In genomic region chr1:108703939-108704338, GRCh38 we compare ENCODE assay signal across 10 cellular contexts. TPM values are rescaled to one million over a fixed set of nuclear protein-coding genes. Genes with fewer than 3 reads are reported as not detected.
DNase-seq lines count a peak whose midpoint lies in the region; ATAC-seq and TF ChIP-seq lines count a peak whose summit lies in the region.
"Had no signal": no experiment of that assay in that cellular context is flagged by ENCODE, and none has a peak within 500 bp of the region (broad histone marks: within the 10 kb centered on the region; RNA-seq: fewer than 3 reads in every experiment).

No MANE protein-coding gene starts in this region.

- H3K9ac ChIP-seq in smooth muscle cell (ENCODE audit: low read depth) = no peak overlapping the region

- H3K4me1 ChIP-seq in PC-9 (replicated peaks; ENCODE audit: insufficient read depth) (peaks cover 15% of the 10 kb centered on the region), smooth muscle cell (ENCODE audit: low read depth) (no peaks in the 10 kb centered on the region)

- intact Hi-C loops in activated CD4-positive, alpha-beta T cell treated with anti-CD3 and anti-CD28 coated beads for 36 hours (cut with DNase I, micrococcal nuclease) = loop anchor here (1.0 to 10.0 kb wide), 4 partner anchors 12 to 189 kb away; partner anchors contain the start of genes PRPF38B (in 2 of the 2) and STXBP3 (in 2 of the 2)
- intact Hi-C loops in PC-9 (cut with micrococcal nuclease; ENCODE audit: unreplicated experiment) = no loop called here

- H3K9me3 Mint-ChIP-seq in activated CD4-positive, alpha-beta T cell treated with anti-CD3 and anti-CD28 coated beads for 36 hours (ENCODE audit: low read depth) = no peaks in the 10 kb centered on the region

- peak overlapping the region; percentile 86 for H3K27ac Mint-ChIP-seq in activated CD4-positive, alpha-beta T cell treated with anti-CD3 and anti-CD28 coated beads for 36 hours

- peaks cover 24% of the 10 kb centered on the region for H3K36me3 ChIP-seq in PC-9 (ENCODE audit: low read depth)
- peaks cover 25% of the 10 kb centered on the region for H3K36me3 ChIP-seq in brain microvascular endothelial cell (replicated peaks)
- peaks cover 17% of the 10 kb centered on the region for H3K36me3 ChIP-seq in smooth muscle cell (ENCODE audit: low read depth)

- peaks cover 55% of the 10 kb centered on the region for H3K4me1 Mint-ChIP-seq in activated CD4-positive, alpha-beta T cell treated with anti-CD3 and anti-CD28 coated beads for 36 hours

- H3K9me3 ChIP-seq in PC-9 (ENCODE audit: insufficient read depth, low read depth) = no peaks in the 10 kb centered on the region
- no peaks in the 10 kb centered on the region for H3K9me3 ChIP-seq in smooth muscle cell (replicated peaks; ENCODE audit: low read depth)

- H3K79me2 ChIP-seq in PC-9 (ENCODE audit: low read depth) (no peaks in the 10 kb centered on the region), smooth muscle cell (ENCODE audit: low read depth) (no peaks in the 10 kb centered on the region)

- in situ Hi-C loops in brain microvascular endothelial cell (cut with HindIII; ENCODE audit: low pct_ligation_motif_present, low sequenced_read_pairs) = no loop called here

- H4K20me1 ChIP-seq in PC-9 (ENCODE audit: insufficient read depth) (peaks cover 14% of the 10 kb centered on the region), smooth muscle cell (ENCODE audit: low read depth) (no peaks in the 10 kb centered on the region)

- H3K27me3 ChIP-seq in PC-9 (ENCODE audit: insufficient read depth, low read depth) = no peaks in the 10 kb centered on the region
- H3K27me3 ChIP-seq in brain microvascular endothelial cell (replicated peaks) = no peaks in the 10 kb centered on the region
- H3K27me3 ChIP-seq in smooth muscle cell (ENCODE audit: low read depth) = no peaks in the 10 kb centered on the region

- no peak overlapping the region for H2AFZ ChIP-seq in PC-9
- H2AFZ ChIP-seq in smooth muscle cell (ENCODE audit: low read depth) = no peak overlapping the region

- H3K9me2 ChIP-seq in PC-9 (ENCODE audit: insufficient read depth) = no peaks in the 10 kb centered on the region

- H3F3A ChIP-seq in PC-9 (ENCODE audit: insufficient read depth, low read depth) = peaks cover 52% of the 10 kb centered on the region
- H3F3A ChIP-seq in smooth muscle cell (ENCODE audit: low read depth) = peaks cover 37% of the 10 kb centered on the region

- H3K4me2 ChIP-seq in PC-9 (peak overlapping the region; percentile 17), smooth muscle cell (no peak overlapping the region)

- peak; percentile 46 for DNase-seq in activated CD4-positive, alpha-beta T cell treated with anti-CD3 and anti-CD28 coated beads for 36 hours
- DNase-seq in activated CD4-positive, alpha-beta T cell treated with anti-CD3 and anti-CD28 coated beads, Interleukin-2, amount 50 U/mL, for 4 hours = no peak
- no peak for DNase-seq in PC-9
- peak; percentile 32 for DNase-seq in brain microvascular endothelial cell
- DNase-seq in smooth muscle cell (lab: John Stamatoyannopoulos, UW; ENCODE audit: unreplicated experiment) = no peak
- DNase-seq in AG08396 (ENCODE audit: low spot score) = no peak
- DNase-seq in NAMALWA (ENCODE audit: low spot score) = no peak
- DNase-seq: NCI-H1105 treated with DMSO at 0.1 percent for 48 hours had no signal

- BruUV-seq in PC-9 (replicated peaks; lab: Mats Ljungman, UMichigan) = no TSS peak

- H3K27ac ChIP-seq in PC-9 (0 out of 2 replicates have a peak overlapping the region, but pooled peaks have one; percentile 6), brain microvascular endothelial cell (peak overlapping the region; percentile 57), smooth muscle cell (ENCODE audit: low read depth) (peak overlapping the region; percentile 21)
- H3K27ac ChIP-seq: VCaP had no signal

- POLR2A ChIA-PET in activated CD4-positive, alpha-beta T cell treated with anti-CD3 and anti-CD28 coated beads for 36 hours (lab: Charles Lee) = interaction anchor here (4.7 kb wide), 1 partner anchor 11 kb away, joined by 25 read pairs; the partner anchor contains the start of gene PRPF38B
- POLR2A ChIA-PET in PC-9 (lab: Charles Lee; ENCODE audit: unreplicated experiment) = interaction anchor here (0.7 kb wide), 1 partner anchor 90 kb away, joined by 3 read pairs; no protein-coding TSS in a partner anchor

- CTCF ChIA-PET in activated CD4-positive, alpha-beta T cell treated with anti-CD3 and anti-CD28 coated beads for 36 hours (lab: Charles Lee) = no interaction called here
- CTCF ChIA-PET in PC-9 (lab: Charles Lee) = no interaction called here

- 70% methylated on average over 6 of the region's 6 CpGs for WGBS in smooth muscle cell (ENCODE audit: low lambda C conversion rate)

- peak overlapping the region; percentile 49 for H3K4me3 Mint-ChIP-seq in activated CD4-positive, alpha-beta T cell treated with anti-CD3 and anti-CD28 coated beads for 36 hours

- peak; percentile 85 for ATAC-seq in activated CD4-positive, alpha-beta T cell treated with anti-CD3 and anti-CD28 coated beads for 36 hours
- no peak for ATAC-seq in HG03139 (IDR thresholded peaks at IDR 0.05; ENCODE audit: unreplicated experiment)

- H3K36me3 Mint-ChIP-seq in activated CD4-positive, alpha-beta T cell treated with anti-CD3 and anti-CD28 coated beads for 36 hours (ENCODE audit: low read depth) = peaks cover 27% of the 10 kb centered on the region

- H3K4me3 ChIP-seq in PC-9 (no peak overlapping the region), brain microvascular endothelial cell (ENCODE audit: low read depth, low read length) (no peak overlapping the region), smooth muscle cell (no peak overlapping the region)

- no peaks in the 10 kb centered on the region for H3K27me3 Mint-ChIP-seq in activated CD4-positive, alpha-beta T cell treated with anti-CD3 and anti-CD28 coated beads for 36 hours

- no peak for TF ChIP-seq CTCF in PC-9 (conservative IDR thresholded peaks at IDR 0.05)
- no peak for TF ChIP-seq CTCF in brain microvascular endothelial cell (IDR thresholded peaks at IDR 0.05; ENCODE audit: low read depth, low read length, missing control alignments)
- no peak for TF ChIP-seq CTCF in smooth muscle cell (IDR thresholded peaks at IDR 0.05; ENCODE audit: borderline replicate concordance, insufficient read depth, poor library complexity, severe bottlenecking)

RNA-seq across cellular contexts. Expression of gene FNDC7, which starts 8.8 kb away (rescaled TPM):
- under 1 TPM in 1 of 2 experiments, not detected in 1; 0.12 TPM for total RNA-seq in activated CD4-positive, alpha-beta T cell treated with anti-CD3 and anti-CD28 coated beads for 36 hours
- 0.20 TPM in 1 of 2 replicates, not detected in the other for total RNA-seq in PC-9 (2021)
- 0.09 and 0.18 TPM in 2 replicates for total RNA-seq in smooth muscle cell
- 0.07 TPM in 1 of 2 replicates, not detected in the other for polyA plus RNA-seq in smooth muscle cell

RNA-seq across cellular contexts. Expression of gene PRPF38B, which starts 11.8 kb away (rescaled TPM):
- 10 to 100 TPM; 57.9 to 61.1 TPM for total RNA-seq in activated CD4-positive, alpha-beta T cell treated with anti-CD3 and anti-CD28 coated beads for 36 hours
- total RNA-seq in PC-9 (2021) = 38.0 and 48.9 TPM in 2 replicates
- total RNA-seq in smooth muscle cell = 28.0 and 38.3 TPM in 2 replicates
- polyA plus RNA-seq in smooth muscle cell = 20.6 and 34.6 TPM in 2 replicates

RNA-seq across cellular contexts. Expression of gene STXBP3, which starts 42.5 kb away (rescaled TPM):
- 10 to 100 TPM; 38.9 to 39.3 TPM for total RNA-seq in activated CD4-positive, alpha-beta T cell treated with anti-CD3 and anti-CD28 coated beads for 36 hours
- 31.8 and 37.0 TPM in 2 replicates for total RNA-seq in PC-9 (2021)
- total RNA-seq in smooth muscle cell = 69.8 and 70.7 TPM in 2 replicates
- 25.8 and 27.9 TPM in 2 replicates for polyA plus RNA-seq in smooth muscle cell

RNA-seq across cellular contexts. Expression of gene HENMT1, which starts 43.0 kb away (rescaled TPM):
- total RNA-seq in activated CD4-positive, alpha-beta T cell treated with anti-CD3 and anti-CD28 coated beads for 36 hours = 10 to 100 TPM; 14.6 to 20.6 TPM
- 17.9 and 21.5 TPM in 2 replicates for total RNA-seq in PC-9 (2021)
- 1.6 and 2.2 TPM in 2 replicates for total RNA-seq in smooth muscle cell
- 3.5 and 3.9 TPM in 2 replicates for polyA plus RNA-seq in smooth muscle cell

Comparison
In these comparisons a context has a peak if more than half of its experiments do, and no peak if none do; other contexts are left out.
1. DNase-seq: peak in activated CD4-positive, alpha-beta T cell treated with anti-CD3 and anti-CD28 coated beads for 36 hours (single experiment) and brain microvascular endothelial cell (single experiment); none in activated CD4-positive, alpha-beta T cell treated with anti-CD3 and anti-CD28 coated beads, Interleukin-2, amount 50 U/mL, for 4 hours (0 of 2), PC-9 (0 of 2), smooth muscle cell (single experiment), AG08396 (single experiment) and NAMALWA (single experiment).
2. H3K27ac ChIP-seq: peak in every context shown above with its lines; median percentile 57 in brain microvascular endothelial cell; 21 in smooth muscle cell; 6 in PC-9.